In the genomic region with DNA sequence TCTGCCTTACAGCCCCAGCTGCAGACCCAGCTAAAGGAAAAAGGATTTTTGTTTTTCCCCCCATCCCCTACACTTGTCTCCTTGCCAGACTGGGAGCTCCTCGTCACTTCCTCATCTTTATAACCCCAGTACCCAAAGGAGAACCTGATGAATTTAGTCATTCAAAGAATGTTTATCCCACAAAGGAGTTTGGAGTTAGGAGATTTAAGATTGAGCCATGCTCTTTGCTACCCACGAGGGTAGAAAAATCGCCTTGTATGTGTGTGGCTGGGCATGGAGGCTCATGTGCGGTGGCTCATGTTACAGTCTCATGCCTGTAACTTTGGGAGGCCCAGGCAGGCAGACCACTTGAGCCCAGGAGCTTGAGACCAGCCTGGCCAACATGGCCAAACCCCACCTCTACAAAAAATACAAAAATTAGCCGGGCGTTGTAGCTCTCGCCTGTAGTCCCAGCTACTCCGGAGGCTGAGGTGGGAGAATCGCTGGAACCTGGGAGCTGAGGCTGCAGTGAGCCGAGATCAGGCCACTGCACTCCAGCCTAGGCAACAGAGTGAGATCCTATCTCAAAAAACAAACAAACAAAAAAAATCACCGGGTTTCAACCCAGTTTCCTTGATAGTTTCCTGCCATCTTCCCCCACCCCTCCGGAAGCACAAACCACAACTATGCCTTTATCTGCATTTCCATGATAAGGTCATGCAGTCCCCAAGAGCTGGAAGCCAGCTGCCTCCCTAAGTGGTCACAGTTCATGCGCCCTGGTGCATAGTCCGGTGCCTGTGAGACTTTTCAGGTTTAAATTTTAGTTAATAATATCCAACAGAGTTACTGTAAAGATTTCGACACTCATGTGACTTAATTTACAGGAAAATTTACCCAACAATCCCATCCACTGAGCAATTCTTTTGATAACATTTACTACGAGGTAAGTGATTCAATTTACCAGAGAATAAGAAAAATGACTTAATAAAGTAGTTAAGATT, we compare ENCODE assay signal across 8 cellular contexts. TPM values are rescaled to one million over a fixed set of nuclear protein-coding genes. Genes with fewer than 3 reads are reported as not detected.
DNase-seq lines count a peak whose midpoint lies in the region; ATAC-seq and TF ChIP-seq lines count a peak whose summit lies in the region.

No MANE protein-coding gene starts in this region.

- intact Hi-C loops in activated naive CD4-positive, alpha-beta T cell treated with anti-CD3 and anti-CD28 coated beads for 36 hours (cut with micrococcal nuclease) = loop anchor here (5.0 to 10.0 kb wide), 5 partner anchors 375 to 1757 kb away; a partner anchor contains a TSS

- H3K36me3 ChIP-seq in ectodermal cell (ENCODE audit: control insufficient read depth, insufficient read depth, low read length) = no peaks in the 10 kb centered on the region
- H3K36me3 ChIP-seq in parathyroid adenoma (ENCODE audit: control insufficient read depth, insufficient read depth, low read length) = no peaks in the 10 kb centered on the region

- H3K9ac ChIP-seq in parathyroid adenoma = no peak overlapping the region

- no peak overlapping the region for H3K4me2 ChIP-seq in parathyroid adenoma (ENCODE audit: low read length)

- H3K27ac ChIP-seq in ectodermal cell (ENCODE audit: insufficient read depth, low read depth, low read length, poor library complexity, severe bottlenecking) (no peak overlapping the region), parathyroid adenoma (peak overlapping the region; percentile 90)

- H3K9me3 ChIP-seq in ectodermal cell (ENCODE audit: control insufficient read depth, low read length) (no peaks in the 10 kb centered on the region), parathyroid adenoma (ENCODE audit: control insufficient read depth, low read length) (no peaks in the 10 kb centered on the region)

- peak; percentile 52 for DNase-seq in activated naive CD4-positive, alpha-beta T cell treated with anti-CD3 and anti-CD28 coated beads for 36 hours
- no peak for DNase-seq in activated naive CD4-positive, alpha-beta T cell (lab: John Stamatoyannopoulos, UW)
- peak; percentile 73 for DNase-seq in T-helper 22 cell (ENCODE audit: low read depth)
- DNase-seq in NCI-H1105 (lab: John Stamatoyannopoulos, UW) = no peak

- no peaks in the 10 kb centered on the region for H3K9me3 Mint-ChIP-seq in activated naive CD4-positive, alpha-beta T cell treated with anti-CD3 and anti-CD28 coated beads for 36 hours

- no peak for TF ChIP-seq CTCF in parathyroid adenoma (IDR thresholded peaks at IDR 0.05)

- ATAC-seq in GM19452 (IDR thresholded peaks at IDR 0.05; ENCODE audit: unreplicated experiment) (no peak), GM21576 (IDR thresholded peaks at IDR 0.05; ENCODE audit: unreplicated experiment) (no peak)

- no peaks in the 10 kb centered on the region for H3K79me2 ChIP-seq in parathyroid adenoma

- H3K4me3 ChIP-seq in ectodermal cell (ENCODE audit: insufficient read depth, low read depth, low read length) (peak overlapping the region; percentile 12), parathyroid adenoma (ENCODE audit: low read depth, low read length) (no peak overlapping the region)

- H2AFZ ChIP-seq in parathyroid adenoma = peak overlapping the region; percentile 22

- peak overlapping the region; percentile 96 for H3K27ac Mint-ChIP-seq in activated naive CD4-positive, alpha-beta T cell treated with anti-CD3 and anti-CD28 coated beads for 36 hours

- H3K4me1 Mint-ChIP-seq in activated naive CD4-positive, alpha-beta T cell treated with anti-CD3 and anti-CD28 coated beads for 36 hours (ENCODE audit: low read depth) = peaks cover 32% of the 10 kb centered on the region

- WGBS in ectodermal cell, 2 experiments = 70 to 76% methylated on average over 13 to 15 of the region's 16 CpGs

- H3K4me1 ChIP-seq in ectodermal cell (ENCODE audit: control insufficient read depth, insufficient read depth, low read length) (peaks cover 11% of the 10 kb centered on the region), parathyroid adenoma (peaks cover 9% of the 10 kb centered on the region)

- peaks cover 11% of the 10 kb centered on the region for H3K36me3 Mint-ChIP-seq in activated naive CD4-positive, alpha-beta T cell treated with anti-CD3 and anti-CD28 coated beads for 36 hours (ENCODE audit: low read depth)

- H3K27me3 ChIP-seq in ectodermal cell (ENCODE audit: control insufficient read depth, insufficient read depth, low read length, poor library complexity, severe bottlenecking) = peaks cover 4% of the 10 kb centered on the region
- no peaks in the 10 kb centered on the region for H3K27me3 ChIP-seq in parathyroid adenoma (ENCODE audit: control insufficient read depth, insufficient read depth, low read length)

- no peaks in the 10 kb centered on the region for H3K27me3 Mint-ChIP-seq in activated naive CD4-positive, alpha-beta T cell treated with anti-CD3 and anti-CD28 coated beads for 36 hours (ENCODE audit: low read depth)

- CTCF ChIA-PET in activated naive CD4-positive, alpha-beta T cell treated with anti-CD3 and anti-CD28 coated beads for 36 hours (lab: Charles Lee) = interaction anchor here (0.7 to 1.3 kb wide), 3 partner anchors 18 to 104 kb away, joined by 3 to 4 read pairs (median 3); no protein-coding TSS in a partner anchor

- peak overlapping the region; percentile 96 for H3K4me3 Mint-ChIP-seq in activated naive CD4-positive, alpha-beta T cell treated with anti-CD3 and anti-CD28 coated beads for 36 hours

RNA-seq across cellular contexts. Expression of a gene that starts 1.5 kb away (rescaled TPM):
- 10 to 100 TPM; 38.4 to 43.6 TPM for total RNA-seq in activated naive CD4-positive, alpha-beta T cell treated with anti-CD3 and anti-CD28 coated beads for 36 hours
- polyA plus RNA-seq in ectodermal cell (2013, experiment 1 of 4) = 34.6 TPM
- polyA plus RNA-seq in ectodermal cell (2013, experiment 2 of 4) = 35.1 TPM
- 29.0 TPM for polyA plus RNA-seq in ectodermal cell (2013, experiment 3 of 4)
- polyA plus RNA-seq in ectodermal cell (2013, experiment 4 of 4) = 32.8 TPM

RNA-seq across cellular contexts. Expression of a gene that starts 7.1 kb away (rescaled TPM):
- 10 to 100 TPM; 11.0 to 14.6 TPM for total RNA-seq in activated naive CD4-positive, alpha-beta T cell treated with anti-CD3 and anti-CD28 coated beads for 36 hours
- polyA plus RNA-seq in ectodermal cell (2013, experiment 1 of 4) = 18.1 TPM
- polyA plus RNA-seq in ectodermal cell (2013, experiment 2 of 4) = 18.1 TPM
- 16.9 TPM for polyA plus RNA-seq in ectodermal cell (2013, experiment 3 of 4)
- 20.0 TPM for polyA plus RNA-seq in ectodermal cell (2013, experiment 4 of 4)

RNA-seq across cellular contexts. Expression of a gene that starts 59.2 kb away (rescaled TPM):
- total RNA-seq in activated naive CD4-positive, alpha-beta T cell treated with anti-CD3 and anti-CD28 coated beads for 36 hours = 1 to 10 TPM; 4.3 to 5.0 TPM
- polyA plus RNA-seq in ectodermal cell (2013, experiment 1 of 4) = 26.9 TPM
- 29.4 TPM for polyA plus RNA-seq in ectodermal cell (2013, experiment 2 of 4)
- 24.4 TPM for polyA plus RNA-seq in ectodermal cell (2013, experiment 3 of 4)
- 29.3 TPM for polyA plus RNA-seq in ectodermal cell (2013, experiment 4 of 4)

Comparison
In these comparisons a context has a peak if more than half of its experiments do, and no peak if none do; other contexts are left out.
1. DNase-seq: peak in activated naive CD4-positive, alpha-beta T cell treated with anti-CD3 and anti-CD28 coated beads for 36 hours (single experiment) and T-helper 22 cell (single experiment); none in activated naive CD4-positive, alpha-beta T cell (0 of 4) and NCI-H1105 (single experiment).